In the genomic region with DNA sequence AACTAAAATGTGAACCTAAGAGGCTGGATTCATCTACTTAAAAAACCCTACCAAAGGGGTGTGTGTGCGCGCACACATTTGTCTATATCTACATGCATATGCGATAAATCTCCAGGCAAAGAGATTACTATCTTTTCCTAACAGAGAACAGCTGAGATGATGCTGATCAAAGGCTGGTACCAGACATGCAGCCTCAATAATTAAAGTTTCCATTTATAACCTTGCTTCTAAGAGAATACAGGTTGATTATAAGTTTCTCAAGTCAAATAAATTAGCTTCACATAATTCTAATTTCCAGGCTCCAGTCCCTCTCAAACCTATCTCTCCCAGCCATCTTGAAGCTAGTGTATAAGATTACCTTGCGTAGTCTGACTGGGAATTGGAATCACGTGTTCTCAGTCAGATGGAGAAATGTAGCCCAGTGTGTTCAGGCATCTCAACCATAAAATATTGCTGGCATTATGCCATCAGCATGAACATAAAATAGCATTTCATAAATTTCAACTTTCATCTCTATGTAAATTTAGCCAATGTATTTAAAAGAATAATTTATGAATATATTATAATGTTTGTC, we compare ENCODE assay signal across 9 cellular contexts.
"Had no signal": no experiment of that assay in that cellular context is flagged by ENCODE, and none has a peak within 500 bp of the region (broad histone marks: within the 10 kb centered on the region; RNA-seq: fewer than 3 reads in every experiment).

No MANE protein-coding gene starts in this region.

- H3K4me1 ChIP-seq: HAP-1 had no signal

- ATAC-seq: HCT116, HepG2 had no signal

- H3K27ac Mint-ChIP-seq: HFFc6, IgD-negative memory B cell had no signal

- H3K36me3 ChIP-seq: HAP-1 had no signal

- H3K27ac ChIP-seq: GM23248, HL-60 had no signal

- H3K4me1 Mint-ChIP-seq: IgD-negative memory B cell had no signal

- DNase-seq: GOT3, H7, HFFc6 had no signal

- H3K9me3 ChIP-seq: HAP-1 had no signal

- H3K9ac ChIP-seq: GM23248 had no signal

- H3K4me3 Mint-ChIP-seq: HFFc6, IgD-negative memory B cell had no signal

- H3K4me3 ChIP-seq: GM23248, HAP-1 had no signal
